ENCODE assay signal across 22 cellular contexts in the genomic region with DNA sequence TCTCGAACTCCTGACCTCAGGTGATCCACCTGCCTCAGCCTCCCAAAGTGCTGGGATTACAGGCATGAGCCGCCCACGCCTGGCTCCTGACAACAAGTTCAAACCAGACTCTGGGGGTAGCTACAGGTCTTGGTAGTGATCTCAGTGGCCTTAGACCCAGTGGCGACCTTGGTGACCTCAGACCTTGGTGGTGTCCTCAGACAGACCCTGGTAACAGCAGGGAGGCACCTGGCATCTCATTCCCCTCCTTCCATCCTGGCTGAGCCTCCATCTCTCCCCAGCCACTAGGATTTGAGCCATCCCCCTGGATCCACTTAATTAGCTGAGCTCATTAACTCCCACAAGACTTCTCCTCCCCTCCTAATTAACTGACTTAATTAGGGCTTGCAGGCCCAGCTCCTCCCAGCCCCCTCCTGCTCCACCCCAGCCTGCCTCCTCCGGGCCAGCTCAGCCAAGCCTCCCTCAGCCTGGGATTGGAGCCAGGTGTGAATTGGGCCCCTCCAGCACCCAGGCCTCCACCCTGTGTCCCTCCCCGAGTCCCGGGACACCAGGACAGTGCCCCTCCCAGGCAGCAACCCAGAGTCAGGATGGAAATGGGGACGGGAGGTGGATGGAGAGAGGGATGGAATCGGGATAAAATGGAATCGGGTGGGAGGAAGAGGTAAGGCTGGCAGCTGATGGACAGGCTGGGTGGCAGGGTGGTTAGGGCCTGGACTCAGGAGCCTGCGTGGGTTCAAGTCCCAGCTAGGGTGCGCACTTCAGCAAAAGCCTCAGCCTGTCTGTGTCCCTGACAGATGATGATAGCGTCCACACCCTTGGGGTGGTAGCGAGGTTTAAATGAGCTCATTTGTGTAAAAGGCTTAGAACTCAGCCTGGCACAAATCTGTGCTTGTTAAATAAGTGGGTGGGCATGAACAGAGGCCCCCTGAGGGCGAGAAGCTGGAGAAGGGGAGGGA. TPM values are rescaled to one million over a fixed set of nuclear protein-coding genes. Genes with fewer than 3 reads are reported as not detected.
DNase-seq lines count a peak whose midpoint lies in the region; ATAC-seq, FAIRE-seq and TF ChIP-seq lines count a peak whose summit lies in the region.
"Had no signal": no experiment of that assay in that cellular context is flagged by ENCODE, and none has a peak within 500 bp of the region (broad histone marks: within the 10 kb centered on the region; RNA-seq: fewer than 3 reads in every experiment).

No MANE protein-coding gene starts in this region.

- no peak overlapping the region for H3K27ac ChIP-seq in right cardiac atrium (ENCODE audit: low read length)
- H3K27ac ChIP-seq in aorta (ENCODE audit: low read depth in 1 of 2, low read length in 2 of 2) = no peak overlapping the region
- H3K27ac ChIP-seq: body of pancreas, left lung had no signal

- no peaks in the 10 kb centered on the region for H3K27me3 ChIP-seq in right cardiac atrium (ENCODE audit: control insufficient read depth, insufficient read depth)
- H3K27me3 ChIP-seq in aorta (ENCODE audit: control insufficient read depth in 1 of 2, insufficient read depth in 2 of 2, low read length in 1 of 2) = no peaks in the 10 kb centered on the region

- intact Hi-C loops in right cardiac atrium (cut with DNase I) (no loop called here), aorta (cut with DNase I) (no loop called here)

- ATAC-seq in right cardiac atrium (no peak), aorta (ENCODE audit: low FRiP score) (no peak)
- ATAC-seq: activated T-helper 17 cell treated with anti-CD3 and anti-CD28 coated beads, Interleukin-2, amount 50 U/mL, for 72 hours; body of pancreas; effector memory CD8-positive, alpha-beta T cell; left lung; mucosa of descending colon; SK-N-SH treated with all-trans-retinoic acid at 6 μM for 48 hours had no signal

- H3K4me3 ChIP-seq in right cardiac atrium (ENCODE audit: low read length) = no peak overlapping the region
- H3K4me3 ChIP-seq in aorta (ENCODE audit: low read length in 2 of 2) = no peak overlapping the region
- H3K4me3 ChIP-seq: body of pancreas, left lung, mucosa of descending colon, smooth muscle cell had no signal

- 62% methylated on average over 15 of the region's 15 CpGs for WGBS in right cardiac atrium
- 66 to 68% methylated on average over 15 of the region's 15 CpGs for WGBS in aorta, 2 donors

- H3K4me1 ChIP-seq in right cardiac atrium (ENCODE audit: control insufficient read depth, insufficient read depth, low read length) (no peaks in the 10 kb centered on the region), aorta (ENCODE audit: control insufficient read depth in 1 of 2, insufficient read depth in 2 of 2, low read length in 2 of 2) (no peaks in the 10 kb centered on the region)

- H3K9me3 ChIP-seq in right cardiac atrium (ENCODE audit: control insufficient read depth, low read length) (no peaks in the 10 kb centered on the region), aorta (ENCODE audit: control insufficient read depth, low read length) (no peaks in the 10 kb centered on the region)
- H3K9me3 ChIP-seq: body of pancreas, left lung, mucosa of descending colon had no signal

- no peak for FAIRE-seq in D721Med (lab: Jason Lieb, UNC)

- peak; percentile 9 for TF ChIP-seq CTCF in D721Med (IDR thresholded peaks at IDR 0.05; ENCODE audit: insufficient read depth, missing control alignments)

- H3K36me3 ChIP-seq in aorta (ENCODE audit: control insufficient read depth in 1 of 2, insufficient read depth in 2 of 2, low read length in 1 of 2) = no peaks in the 10 kb centered on the region
- H3K36me3 ChIP-seq: left lung had no signal

- DNase-seq in DMS 273 (lab: John Stamatoyannopoulos, UW; ENCODE audit: unreplicated experiment) = peak; percentile 59
- no peak for DNase-seq in DMS 273 treated with DMSO at 0.1 percent for 48 hours (lab: John Stamatoyannopoulos, UW)
- peak; percentile 71 for DNase-seq in D721Med (ENCODE audit: insufficient read length, low spot score)
- peak; percentile 89 for DNase-seq in NCI-H69 (lab: John Stamatoyannopoulos, UW)
- peak; percentile 45 for DNase-seq in islet precursor cell
- DNase-seq in right cardiac atrium = no peak
- no peak for DNase-seq in HK-2 (ENCODE audit: unreplicated experiment)
- no peak for DNase-seq in aorta
- DNase-seq: 8988T; activated B cell treated with CpG ODN at 0.5 μM for 24 hours; body of pancreas; effector memory CD8-positive, alpha-beta T cell; GF-D8; KG1; left lung; mucosa of descending colon; NCI-H1048; NCI-H510A; stimulated activated CD4-positive, alpha-beta T cell treated with anti-CD3 and anti-CD28 coated beads, Interleukin-4, amount 100 ng/mL, for 4 hours had no signal

RNA-seq across cellular contexts. Expression of a gene that starts 11.2 kb away (rescaled TPM):
- 1 to 10 TPM in 2 of 4 donors, under 1 TPM in 2; 0.19 to 1.3 (median 0.99) TPM for total RNA-seq in right cardiac atrium
- polyA plus RNA-seq in right cardiac atrium = 1.2 TPM
- total RNA-seq in aorta = under 1 TPM; 0.16 to 0.33 TPM
- polyA plus RNA-seq in aorta = under 1 TPM in 1 of 2 donors, not detected in 1; 0.03 TPM

Comparison
In these comparisons a context has a peak if more than half of its experiments do, and no peak if none do; other contexts are left out.
1. DNase-seq: peak in DMS 273 (single experiment), D721Med (single experiment), NCI-H69 (single experiment) and islet precursor cell (single experiment); none in DMS 273 treated with DMSO at 0.1 percent for 48 hours (single experiment), right cardiac atrium (0 of 3), HK-2 (single experiment) and aorta (0 of 2).